ENCODE assay signal across 1 cellular context in the genomic region with DNA sequence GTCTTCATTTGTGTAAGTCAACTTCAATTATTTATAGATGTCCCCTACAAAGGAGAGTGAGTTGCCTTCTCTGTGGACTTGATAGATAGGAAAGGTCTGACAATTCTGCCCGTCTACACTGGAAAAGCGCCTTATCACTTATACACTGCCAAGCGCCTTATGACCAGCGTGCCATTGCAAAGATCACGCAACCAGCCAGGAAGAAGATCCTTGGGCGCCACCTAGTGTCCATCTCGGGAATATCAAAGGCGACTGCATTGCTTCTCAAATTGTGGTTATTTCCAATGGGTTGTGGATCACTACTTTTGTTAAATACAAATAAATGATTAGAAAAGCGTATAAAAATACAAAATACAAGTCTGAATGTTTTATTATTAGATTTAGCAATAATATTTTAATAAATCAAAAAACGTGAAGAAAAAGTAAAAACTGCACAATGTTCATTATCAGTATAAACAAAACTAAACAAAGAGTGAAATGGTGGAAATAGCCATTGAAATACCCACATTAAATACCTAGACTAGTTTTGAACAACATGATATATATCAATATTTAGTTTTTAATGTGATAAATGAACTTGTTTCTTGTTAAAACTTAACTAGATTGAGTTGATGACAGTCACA.
A peak's percentile ranks its signal among the peaks of the same experiment; 100 is the strongest.
TF ChIP-seq lines count a peak whose summit lies in the region.

No MANE protein-coding gene starts in this region.

TF ChIP-seq in K562, 482 proteins besides CTCF, POLR2A, EP300 and RAD21 (continued from another document and continues in another):
- TF ChIP-seq, protein P1, sequence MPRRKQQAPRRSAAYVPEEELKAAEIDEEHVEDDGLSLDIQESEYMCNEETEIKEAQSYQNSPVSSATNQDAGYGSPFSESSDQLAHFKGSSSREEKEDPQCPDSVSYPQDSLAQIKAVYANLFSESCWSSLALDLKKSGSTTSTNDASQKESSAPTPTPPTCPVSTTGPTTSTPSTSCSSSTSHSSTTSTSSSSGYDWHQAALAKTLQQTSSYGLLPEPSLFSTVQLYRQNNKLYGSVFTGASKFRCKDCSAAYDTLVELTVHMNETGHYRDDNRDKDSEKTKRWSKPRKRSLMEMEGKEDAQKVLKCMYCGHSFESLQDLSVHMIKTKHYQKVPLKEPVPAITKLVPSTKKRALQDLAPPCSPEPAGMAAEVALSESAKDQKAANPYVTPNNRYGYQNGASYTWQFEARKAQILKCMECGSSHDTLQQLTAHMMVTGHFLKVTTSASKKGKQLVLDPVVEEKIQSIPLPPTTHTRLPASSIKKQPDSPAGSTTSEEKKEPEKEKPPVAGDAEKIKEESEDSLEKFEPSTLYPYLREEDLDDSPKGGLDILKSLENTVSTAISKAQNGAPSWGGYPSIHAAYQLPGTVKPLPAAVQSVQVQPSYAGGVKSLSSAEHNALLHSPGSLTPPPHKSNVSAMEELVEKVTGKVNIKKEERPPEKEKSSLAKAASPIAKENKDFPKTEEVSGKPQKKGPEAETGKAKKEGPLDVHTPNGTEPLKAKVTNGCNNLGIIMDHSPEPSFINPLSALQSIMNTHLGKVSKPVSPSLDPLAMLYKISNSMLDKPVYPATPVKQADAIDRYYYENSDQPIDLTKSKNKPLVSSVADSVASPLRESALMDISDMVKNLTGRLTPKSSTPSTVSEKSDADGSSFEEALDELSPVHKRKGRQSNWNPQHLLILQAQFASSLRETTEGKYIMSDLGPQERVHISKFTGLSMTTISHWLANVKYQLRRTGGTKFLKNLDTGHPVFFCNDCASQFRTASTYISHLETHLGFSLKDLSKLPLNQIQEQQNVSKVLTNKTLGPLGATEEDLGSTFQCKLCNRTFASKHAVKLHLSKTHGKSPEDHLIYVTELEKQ (CRISPR knock-in tag; IDR thresholded peaks at IDR 0.05): no peak
- TF ChIP-seq, protein P2, sequence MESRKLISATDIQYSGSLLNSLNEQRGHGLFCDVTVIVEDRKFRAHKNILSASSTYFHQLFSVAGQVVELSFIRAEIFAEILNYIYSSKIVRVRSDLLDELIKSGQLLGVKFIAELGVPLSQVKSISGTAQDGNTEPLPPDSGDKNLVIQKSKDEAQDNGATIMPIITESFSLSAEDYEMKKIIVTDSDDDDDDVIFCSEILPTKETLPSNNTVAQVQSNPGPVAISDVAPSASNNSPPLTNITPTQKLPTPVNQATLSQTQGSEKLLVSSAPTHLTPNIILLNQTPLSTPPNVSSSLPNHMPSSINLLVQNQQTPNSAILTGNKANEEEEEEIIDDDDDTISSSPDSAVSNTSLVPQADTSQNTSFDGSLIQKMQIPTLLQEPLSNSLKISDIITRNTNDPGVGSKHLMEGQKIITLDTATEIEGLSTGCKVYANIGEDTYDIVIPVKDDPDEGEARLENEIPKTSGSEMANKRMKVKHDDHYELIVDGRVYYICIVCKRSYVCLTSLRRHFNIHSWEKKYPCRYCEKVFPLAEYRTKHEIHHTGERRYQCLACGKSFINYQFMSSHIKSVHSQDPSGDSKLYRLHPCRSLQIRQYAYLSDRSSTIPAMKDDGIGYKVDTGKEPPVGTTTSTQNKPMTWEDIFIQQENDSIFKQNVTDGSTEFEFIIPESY (CRISPR knock-in tag; IDR thresholded peaks at IDR 0.05): peak; percentile 95
- TF ChIP-seq ZSCAN32 (CRISPR knock-in tag; IDR thresholded peaks at IDR 0.05) (peak; percentile 57; the same call in 1 of the 2 replicates), ZNF224 (CRISPR knock-in tag; IDR thresholded peaks at IDR 0.05) (no peak), ZNF12 (CRISPR knock-in tag; IDR thresholded peaks at IDR 0.05) (no peak), KLF1 (tag; IDR thresholded peaks at IDR 0.05) (no peak), RCOR1 (IDR thresholded peaks at IDR 0.05; ENCODE audit: borderline replicate concordance in 1 of 2, low read depth in 2 of 2, low read length in 2 of 2) (no peak), GABPB2 (CRISPR knock-in tag; conservative IDR thresholded peaks at IDR 0.05) (no peak), PHTF2 (CRISPR knock-in tag; IDR thresholded peaks at IDR 0.05) (no peak), L3MBTL2 (IDR thresholded peaks at IDR 0.05) (peak; percentile 50; the same call in 1 of the 2 replicates), YY1 (IDR thresholded peaks at IDR 0.05; ENCODE audit: borderline replicate concordance in 1 of 3, control insufficient read depth in 1 of 3, extremely low read depth in 1 of 3, insufficient read depth in 3 of 3, insufficient read length in 1 of 3, insufficient replicate concordance in 2 of 3, low read depth in 1 of 3, low read length in 2 of 3) (peak in 1 of 3 experiments; percentile 53), NR2F6 (CRISPR knock-in tag; IDR thresholded peaks at IDR 0.05) (no peak), TEAD2 (tag; IDR thresholded peaks at IDR 0.05) (no peak), ESRRA (IDR thresholded peaks at IDR 0.05; ENCODE audit: borderline replicate concordance, low read depth) (no peak), TCF3 (CRISPR knock-in tag; IDR thresholded peaks at IDR 0.05) (no peak), ILK (tag; IDR thresholded peaks at IDR 0.05; ENCODE audit: borderline replicate concordance, low read depth) (no peak), MYNN (IDR thresholded peaks at IDR 0.05) (0 out of 2 replicates have a peak, but pooled peaks have one; percentile 12), MYNN (CRISPR knock-in tag; IDR thresholded peaks at IDR 0.05) (no peak), RB1 (IDR thresholded peaks at IDR 0.05; ENCODE audit: low read depth) (no peak), CREM (IDR thresholded peaks at IDR 0.05; ENCODE audit: low read depth) (0 out of 2 replicates have a peak, but pooled peaks have one; percentile 39), POLR2AphosphoS5 (IDR thresholded peaks at IDR 0.05; ENCODE audit: control insufficient read depth, insufficient read depth, low read depth, low read length) (no peak), NR2C2 (CRISPR knock-in tag; IDR thresholded peaks at IDR 0.05) (no peak), NR2C2 (tag; IDR thresholded peaks at IDR 0.05) (no peak), TAF1 (IDR thresholded peaks at IDR 0.05; ENCODE audit: control insufficient read depth, extremely low read depth, insufficient read depth, low read length, severe bottlenecking) (no peak), MBD2 (IDR thresholded peaks at IDR 0.05; ENCODE audit: borderline replicate concordance, low read depth) (no peak), TOE1 (IDR thresholded peaks at IDR 0.05; ENCODE audit: borderline replicate concordance) (no peak), TOE1 (CRISPR knock-in tag; IDR thresholded peaks at IDR 0.05; ENCODE audit: borderline replicate concordance, low read depth) (no peak), JUN (IDR thresholded peaks at IDR 0.05; ENCODE audit: borderline replicate concordance, low read depth, low read length) (0 out of 2 replicates have a peak, but pooled peaks have one; percentile 13), JUN (CRISPR knock-in tag; IDR thresholded peaks at IDR 0.05; ENCODE audit: borderline replicate concordance) (no peak), ZNF384 (IDR thresholded peaks at IDR 0.05; ENCODE audit: low read depth, low read length) (0 out of 2 replicates have a peak, but pooled peaks have one; percentile 10), ZNF174 (CRISPR knock-in tag; IDR thresholded peaks at IDR 0.05) (no peak), MECOM (CRISPR knock-in tag; IDR thresholded peaks at IDR 0.05) (no peak), POLR3G (IDR thresholded peaks at IDR 0.05; ENCODE audit: extremely low read depth, insufficient read length, insufficient replicate concordance) (no peak), BRD9 (IDR thresholded peaks at IDR 0.05; ENCODE audit: low read depth, partially characterized antibody) (no peak), NR1H2 (CRISPR knock-in tag; IDR thresholded peaks at IDR 0.05) (no peak), ZBED1 (IDR thresholded peaks at IDR 0.05) (no peak), ZNF175 (CRISPR knock-in tag; IDR thresholded peaks at IDR 0.05; ENCODE audit: low read depth) (no peak), CCAR2 (IDR thresholded peaks at IDR 0.05; ENCODE audit: low read depth, low read length) (no peak), SAFB (IDR thresholded peaks at IDR 0.05; ENCODE audit: borderline replicate concordance, low read depth, low read length) (no peak), PHF20 (IDR thresholded peaks at IDR 0.05; ENCODE audit: partially characterized antibody) (no peak), CEBPG (CRISPR knock-in tag; IDR thresholded peaks at IDR 0.05) (peak; percentile 34; the same call in 1 of the 2 replicates), CEBPG (tag; conservative IDR thresholded peaks at IDR 0.05 in 1 of 2, IDR thresholded peaks at IDR 0.05 in 1 of 2) (peak; percentile 36 to 67; a peak in 2 of 4 replicates), SMC3 (conservative IDR thresholded peaks at IDR 0.05; ENCODE audit: insufficient read depth, low read depth, low read length) (peak; percentile 94), TAF15 (IDR thresholded peaks at IDR 0.05; ENCODE audit: low read depth, low read length) (no peak), ZNF133 (CRISPR knock-in tag; IDR thresholded peaks at IDR 0.05) (no peak), JUND (IDR thresholded peaks at IDR 0.05; ENCODE audit: borderline replicate concordance, low read depth, low read length) (peak; percentile 39; the same call in 1 of the 2 replicates), JUND (tag; IDR thresholded peaks at IDR 0.05; ENCODE audit: borderline replicate concordance, low read depth, low read length) (no peak; the same call in 2 of the 3 replicates)
- TF ChIP-seq, protein P3, sequence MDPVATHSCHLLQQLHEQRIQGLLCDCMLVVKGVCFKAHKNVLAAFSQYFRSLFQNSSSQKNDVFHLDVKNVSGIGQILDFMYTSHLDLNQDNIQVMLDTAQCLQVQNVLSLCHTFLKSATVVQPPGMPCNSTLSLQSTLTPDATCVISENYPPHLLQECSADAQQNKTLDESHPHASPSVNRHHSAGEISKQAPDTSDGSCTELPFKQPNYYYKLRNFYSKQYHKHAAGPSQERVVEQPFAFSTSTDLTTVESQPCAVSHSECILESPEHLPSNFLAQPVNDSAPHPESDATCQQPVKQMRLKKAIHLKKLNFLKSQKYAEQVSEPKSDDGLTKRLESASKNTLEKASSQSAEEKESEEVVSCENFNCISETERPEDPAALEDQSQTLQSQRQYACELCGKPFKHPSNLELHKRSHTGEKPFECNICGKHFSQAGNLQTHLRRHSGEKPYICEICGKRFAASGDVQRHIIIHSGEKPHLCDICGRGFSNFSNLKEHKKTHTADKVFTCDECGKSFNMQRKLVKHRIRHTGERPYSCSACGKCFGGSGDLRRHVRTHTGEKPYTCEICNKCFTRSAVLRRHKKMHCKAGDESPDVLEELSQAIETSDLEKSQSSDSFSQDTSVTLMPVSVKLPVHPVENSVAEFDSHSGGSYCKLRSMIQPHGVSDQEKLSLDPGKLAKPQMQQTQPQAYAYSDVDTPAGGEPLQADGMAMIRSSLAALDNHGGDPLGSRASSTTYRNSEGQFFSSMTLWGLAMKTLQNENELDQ (CRISPR knock-in tag; IDR thresholded peaks at IDR 0.05; ENCODE audit: borderline replicate concordance): no peak
- TF ChIP-seq, protein P4, sequence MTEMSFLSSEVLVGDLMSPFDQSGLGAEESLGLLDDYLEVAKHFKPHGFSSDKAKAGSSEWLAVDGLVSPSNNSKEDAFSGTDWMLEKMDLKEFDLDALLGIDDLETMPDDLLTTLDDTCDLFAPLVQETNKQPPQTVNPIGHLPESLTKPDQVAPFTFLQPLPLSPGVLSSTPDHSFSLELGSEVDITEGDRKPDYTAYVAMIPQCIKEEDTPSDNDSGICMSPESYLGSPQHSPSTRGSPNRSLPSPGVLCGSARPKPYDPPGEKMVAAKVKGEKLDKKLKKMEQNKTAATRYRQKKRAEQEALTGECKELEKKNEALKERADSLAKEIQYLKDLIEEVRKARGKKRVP (CRISPR knock-in tag; IDR thresholded peaks at IDR 0.05): no peak
- TF ChIP-seq, protein P5, sequence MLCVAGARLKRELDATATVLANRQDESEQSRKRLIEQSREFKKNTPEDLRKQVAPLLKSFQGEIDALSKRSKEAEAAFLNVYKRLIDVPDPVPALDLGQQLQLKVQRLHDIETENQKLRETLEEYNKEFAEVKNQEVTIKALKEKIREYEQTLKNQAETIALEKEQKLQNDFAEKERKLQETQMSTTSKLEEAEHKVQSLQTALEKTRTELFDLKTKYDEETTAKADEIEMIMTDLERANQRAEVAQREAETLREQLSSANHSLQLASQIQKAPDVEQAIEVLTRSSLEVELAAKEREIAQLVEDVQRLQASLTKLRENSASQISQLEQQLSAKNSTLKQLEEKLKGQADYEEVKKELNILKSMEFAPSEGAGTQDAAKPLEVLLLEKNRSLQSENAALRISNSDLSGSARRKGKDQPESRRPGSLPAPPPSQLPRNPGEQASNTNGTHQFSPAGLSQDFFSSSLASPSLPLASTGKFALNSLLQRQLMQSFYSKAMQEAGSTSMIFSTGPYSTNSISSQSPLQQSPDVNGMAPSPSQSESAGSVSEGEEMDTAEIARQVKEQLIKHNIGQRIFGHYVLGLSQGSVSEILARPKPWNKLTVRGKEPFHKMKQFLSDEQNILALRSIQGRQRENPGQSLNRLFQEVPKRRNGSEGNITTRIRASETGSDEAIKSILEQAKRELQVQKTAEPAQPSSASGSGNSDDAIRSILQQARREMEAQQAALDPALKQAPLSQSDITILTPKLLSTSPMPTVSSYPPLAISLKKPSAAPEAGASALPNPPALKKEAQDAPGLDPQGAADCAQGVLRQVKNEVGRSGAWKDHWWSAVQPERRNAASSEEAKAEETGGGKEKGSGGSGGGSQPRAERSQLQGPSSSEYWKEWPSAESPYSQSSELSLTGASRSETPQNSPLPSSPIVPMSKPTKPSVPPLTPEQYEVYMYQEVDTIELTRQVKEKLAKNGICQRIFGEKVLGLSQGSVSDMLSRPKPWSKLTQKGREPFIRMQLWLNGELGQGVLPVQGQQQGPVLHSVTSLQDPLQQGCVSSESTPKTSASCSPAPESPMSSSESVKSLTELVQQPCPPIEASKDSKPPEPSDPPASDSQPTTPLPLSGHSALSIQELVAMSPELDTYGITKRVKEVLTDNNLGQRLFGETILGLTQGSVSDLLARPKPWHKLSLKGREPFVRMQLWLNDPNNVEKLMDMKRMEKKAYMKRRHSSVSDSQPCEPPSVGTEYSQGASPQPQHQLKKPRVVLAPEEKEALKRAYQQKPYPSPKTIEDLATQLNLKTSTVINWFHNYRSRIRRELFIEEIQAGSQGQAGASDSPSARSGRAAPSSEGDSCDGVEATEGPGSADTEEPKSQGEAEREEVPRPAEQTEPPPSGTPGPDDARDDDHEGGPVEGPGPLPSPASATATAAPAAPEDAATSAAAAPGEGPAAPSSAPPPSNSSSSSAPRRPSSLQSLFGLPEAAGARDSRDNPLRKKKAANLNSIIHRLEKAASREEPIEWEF (CRISPR knock-in tag; IDR thresholded peaks at IDR 0.05): no peak
- TF ChIP-seq, protein P6, sequence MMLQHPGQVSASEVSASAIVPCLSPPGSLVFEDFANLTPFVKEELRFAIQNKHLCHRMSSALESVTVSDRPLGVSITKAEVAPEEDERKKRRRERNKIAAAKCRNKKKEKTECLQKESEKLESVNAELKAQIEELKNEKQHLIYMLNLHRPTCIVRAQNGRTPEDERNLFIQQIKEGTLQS (IDR thresholded peaks at IDR 0.05): 0 out of 2 replicates have a peak, but pooled peaks have one; percentile 10
- TF ChIP-seq, protein P6 (CRISPR knock-in tag; conservative IDR thresholded peaks at IDR 0.05): no peak
